ENCODE assay signal across 20 cellular contexts in genomic region chr1:246036175-246036574, GRCh38.
DNase-seq lines count a peak whose midpoint lies in the region; FAIRE-seq and TF ChIP-seq lines count a peak whose summit lies in the region.
"Had no signal": no experiment of that assay in that cellular context is flagged by ENCODE, and none has a peak within 500 bp of the region (broad histone marks: within the 10 kb centered on the region; RNA-seq: fewer than 3 reads in every experiment).

No MANE protein-coding gene starts in this region.

- no peak overlapping the region for H4K5ac ChIP-seq in H1 (ENCODE audit: insufficient read length, low read depth, low read length)

- no peak overlapping the region for H2BK120ac ChIP-seq in H1 (replicated peaks; ENCODE audit: low read depth, low read length)

- WGBS in H1 (ENCODE audit: extremely low coverage in 1 of 2, insufficient coverage in 1 of 2, insufficient read length in 1 of 2, insufficient replicate concordance in 2 of 2, low coverage in 1 of 2, low lambda C conversion rate in 2 of 2, missing lambda C conversion rate in 1 of 2), 2 experiments: 100% methylated on average over 1 of the region's 1 CpG; no CpG with 5 or more reads in 1 of the 2 experiments

- no peak overlapping the region for H3K9ac ChIP-seq in H1 (replicated peaks in 1 of 4; ENCODE audit: extremely low read depth in 1 of 4, low read depth in 3 of 4, low read length in 3 of 4)
- H3K9ac ChIP-seq: BLaER1 had no signal

- no peaks in the 10 kb centered on the region for H3K79me2 ChIP-seq in H1 (ENCODE audit: control insufficient read depth in 1 of 2, insufficient read depth in 2 of 2, low read length in 2 of 2)

- H2BK5ac ChIP-seq in H1 (ENCODE audit: low read depth, low read length): no peak overlapping the region

- no peak overlapping the region for H3K4me2 ChIP-seq in H1 (ENCODE audit: insufficient read depth in 1 of 2, low read depth in 2 of 2, low read length in 2 of 2)
- H3K4me2 ChIP-seq: BLaER1, GM23338 had no signal

- no peak overlapping the region for H2AK5ac ChIP-seq in H1 (ENCODE audit: low read depth, low read length)

- H3K27me3 ChIP-seq in BE2C (no peaks in the 10 kb centered on the region), H1 (replicated peaks in 1 of 4; ENCODE audit: control insufficient read depth in 3 of 4, extremely low read depth in 1 of 4, insufficient read depth in 3 of 4, low read length in 3 of 4) (peaks cover 0 to 2% (median 0%) of the 10 kb centered on the region in 4 experiments; a peak in 1 of 7 replicates)
- H3K27me3 ChIP-seq: BLaER1 had no signal

- peak overlapping the region; percentile 52; the same call in 1 of the 2 replicates for H3K4me3 ChIP-seq in BE2C (ENCODE audit: low read depth, low read length)
- no peak overlapping the region for H3K4me3 ChIP-seq in H1 (ENCODE audit: extremely low read depth in 1 of 4, insufficient read depth in 2 of 4, low read depth in 3 of 4, low read length in 4 of 4)
- H3K4me3 ChIP-seq: BLaER1, GM12878, GM23338, HAP-1 had no signal

- no peak overlapping the region for H2BK12ac ChIP-seq in H1 (ENCODE audit: low read depth, low read length)

- no peak overlapping the region for H4K91ac ChIP-seq in H1 (replicated peaks; ENCODE audit: insufficient read length, low read length)

- H3K9me3 ChIP-seq in BE2C (no peaks in the 10 kb centered on the region), H1 (ENCODE audit: insufficient read depth in 2 of 2, low read depth in 1 of 2, low read length in 1 of 2) (no peaks in the 10 kb centered on the region)
- H3K9me3 ChIP-seq: BLaER1, Caco-2, HAP-1 had no signal

- H3K27ac ChIP-seq in VCaP: peak overlapping the region; percentile 63; the same call in 1 of the 2 replicates
- no peak overlapping the region for H3K27ac ChIP-seq in H1 (ENCODE audit: low read depth, low read length)
- H3K27ac ChIP-seq: BLaER1, C4-2B had no signal

- H3K14ac ChIP-seq in H1 (ENCODE audit: insufficient read length): no peak overlapping the region

- TF ChIP-seq CTCF in BE2C (IDR thresholded peaks at IDR 0.05; ENCODE audit: low read depth, low read length) (no peak), VCaP (conservative IDR thresholded peaks at IDR 0.05) (no peak), H1 (IDR thresholded peaks at IDR 0.05; ENCODE audit: control extremely low read depth in 1 of 3, insufficient read depth in 1 of 3, low read depth in 1 of 3, low read length in 3 of 3) (no peak)

- no peak overlapping the region for H4K8ac ChIP-seq in H1 (ENCODE audit: extremely low read depth, insufficient read depth, low read length)

- H3K4me1 ChIP-seq in BE2C: peaks cover 28% of the 10 kb centered on the region
- H3K4me1 ChIP-seq in H1 (replicated peaks in 1 of 4; ENCODE audit: control insufficient read depth in 3 of 4, insufficient read depth in 4 of 4, low read length in 3 of 4): no peaks in the 10 kb centered on the region
- H3K4me1 ChIP-seq: Caco-2, HAP-1 had no signal

- no peak for TF ChIP-seq RAD21 in H1 (IDR thresholded peaks at IDR 0.05 in 1 of 2, conservative IDR thresholded peaks at IDR 0.05 in 1 of 2; ENCODE audit: low read depth in 2 of 2, low read length in 2 of 2)

- no peak overlapping the region for H3K23ac ChIP-seq in H1 (ENCODE audit: insufficient read length)

- TF ChIP-seq POLR2A in H1 (IDR thresholded peaks at IDR 0.05; ENCODE audit: control extremely low read depth in 1 of 2, low read depth in 2 of 2, low read length in 2 of 2): no peak

- DNase-seq in BE2C (no peak), GM03348 (ENCODE audit: low spot score) (peak; percentile 17), H1 (ENCODE audit: low read depth in 1 of 2, low spot score in 2 of 2) (no peak), T-helper 1 cell (no peak)
- no peak for DNase-seq in activated effector memory CD4-positive, alpha-beta T cell treated with Interleukin-2 at 50 U/mL for 16 hours
- DNase-seq: Caco-2; CD4-positive, CD25-positive, alpha-beta regulatory T cell; CD8-positive, alpha-beta T cell; DMS153; DND-41; HFFc6 had no signal

- no peak overlapping the region for H3K18ac ChIP-seq in H1 (ENCODE audit: extremely low read depth, low read length)

- CTCF ChIA-PET in H1 (lab: Charles Lee; ENCODE audit: partially characterized antibody): interaction anchor here (0.6 to 1.4 kb wide), 3 partner anchors 80 to 950 kb away, joined by 3 to 5 read pairs (median 4); no protein-coding TSS in a partner anchor

- H2BK20ac ChIP-seq in H1 (ENCODE audit: low read length): no peak overlapping the region

- POLR2A ChIA-PET in H1 (lab: Charles Lee; ENCODE audit: partially characterized antibody): no interaction called here

- no peaks in the 10 kb centered on the region for H3K79me1 ChIP-seq in H1 (ENCODE audit: low read depth, low read length)

- H3K36me3 ChIP-seq in BE2C (no peaks in the 10 kb centered on the region), H1 (ENCODE audit: control insufficient read depth in 2 of 4, insufficient read depth in 4 of 4, low read length in 3 of 4) (no peaks in the 10 kb centered on the region)
- H3K36me3 ChIP-seq: BLaER1, HAP-1 had no signal

- H2AFZ ChIP-seq in H1 (ENCODE audit: low read length): no peak overlapping the region
- H2AFZ ChIP-seq: GM23338 had no signal

- H2BK15ac ChIP-seq in H1 (ENCODE audit: low read length): no peak overlapping the region

- no peak overlapping the region for H3K4ac ChIP-seq in H1 (replicated peaks; ENCODE audit: insufficient read length, low read depth, low read length)

- no peak for FAIRE-seq in H1 (lab: Jason Lieb, UNC)
- FAIRE-seq: G401.6, GM12878, GM19239, H54 had no signal

- no peak for TF ChIP-seq EP300 in H1 (IDR thresholded peaks at IDR 0.05; ENCODE audit: borderline replicate concordance in 1 of 2, low read depth in 2 of 2, low read length in 2 of 2)

- no peaks in the 10 kb centered on the region; the same call in 1 of the 2 replicates for H3K23me2 ChIP-seq in H1 (ENCODE audit: low read depth, low read length)

- no peaks in the 10 kb centered on the region for H4K20me1 ChIP-seq in H1 (replicated peaks in 1 of 2; ENCODE audit: control insufficient read depth in 1 of 2, insufficient read depth in 2 of 2, low read length in 2 of 2)
- H4K20me1 ChIP-seq: BLaER1 had no signal

- no peak overlapping the region for H3K56ac ChIP-seq in H1 (replicated peaks; ENCODE audit: insufficient read length, low read depth, low read length)

TF ChIP-seq in H1, 55 proteins besides CTCF, POLR2A, EP300 and RAD21:
- TF ChIP-seq SP4 (IDR thresholded peaks at IDR 0.05; ENCODE audit: low read length) (no peak), EGR1 (IDR thresholded peaks at IDR 0.05; ENCODE audit: borderline replicate concordance, low read depth, low read length) (peak; percentile 57; the same call in 1 of the 2 replicates)
